10 cellular contexts compared by ENCODE assay signal in genomic region chr17:79232957-79233356, GRCh38.
"Had no signal": no experiment of that assay in that cellular context is flagged by ENCODE, and none has a peak within 500 bp of the region (broad histone marks: within the 10 kb centered on the region; RNA-seq: fewer than 3 reads in every experiment).

No MANE protein-coding gene starts in this region.

- H3K9ac ChIP-seq: GM23248, KMS-11 had no signal

- H3K27ac ChIP-seq: GM23248, HL-60, KMS-11 had no signal

- H3K4me3 Mint-ChIP-seq: H9, HFFc6 had no signal

- H3K9me3 Mint-ChIP-seq: H9 had no signal

- DNase-seq: GM23248, GOT3, H9, HCEC 1CT, HFFc6, IMR-90, KBM-7 had no signal

- H3K4me2 ChIP-seq: KMS-11 had no signal

- H3K4me3 ChIP-seq: GM23248 had no signal

- FAIRE-seq: H54 had no signal

- H3K27ac Mint-ChIP-seq: H9, HFFc6 had no signal

- H2AFZ ChIP-seq: GM23248 had no signal
